Comparison of ENCODE assay signal across 8 cellular contexts in genomic region chr5:1174122-1174936, GRCh38. TPM values are rescaled to one million over a fixed set of nuclear protein-coding genes. Genes with fewer than 3 reads are reported as not detected.
DNase-seq lines count a peak whose midpoint lies in the region; ATAC-seq and TF ChIP-seq lines count a peak whose summit lies in the region.

No MANE protein-coding gene starts in this region.

- no peak overlapping the region for H3K4me3 Mint-ChIP-seq in CD8-positive, alpha-beta T cell

- peak; percentile 38 for ATAC-seq in CD8-positive, alpha-beta T cell
- no peak for ATAC-seq in HG02885 (IDR thresholded peaks at IDR 0.05; ENCODE audit: poor library complexity, unreplicated experiment)

- no peaks in the 10 kb centered on the region for H3K9me3 ChIP-seq in CD8-positive, alpha-beta T cell (ENCODE audit: low read length)
- H3K9me3 ChIP-seq in ascending aorta (no peaks in the 10 kb centered on the region), spleen (no peaks in the 10 kb centered on the region)

- H3K27me3 ChIP-seq in CD8-positive, alpha-beta T cell (ENCODE audit: insufficient read depth, low read length), result no peaks in the 10 kb centered on the region
- H3K27me3 ChIP-seq in ascending aorta (no peaks in the 10 kb centered on the region), spleen (replicated peaks in 1 of 7) (peaks cover 0 to 30% (median 0%) of the 10 kb centered on the region in 7 donors)

- 43 to 50% (median 48%) methylated on average over 26 to 27 of the region's 27 CpGs for WGBS in spleen, 5 donors

- no peaks in the 10 kb centered on the region for H3K27me3 Mint-ChIP-seq in CD8-positive, alpha-beta T cell (ENCODE audit: low read depth)

- intact Hi-C loops in CD8-positive, alpha-beta T cell (cut with DNase I, micrococcal nuclease), result loop anchor here in 1 of 2 experiments (1.0 kb wide), 1 partner anchor 251 kb away; no protein-coding TSS in a partner anchor
- intact Hi-C loops in ascending aorta (cut with DNase I) (no loop called here), spleen (cut with DNase I; ENCODE audit: low total_unique reads) (no loop called here)

- no peaks in the 10 kb centered on the region for H3K36me3 Mint-ChIP-seq in CD8-positive, alpha-beta T cell

- H3K27ac ChIP-seq in CD8-positive, alpha-beta T cell (ENCODE audit: low read depth, low read length), result no peak overlapping the region
- no peak overlapping the region for H3K27ac ChIP-seq in ascending aorta
- H3K27ac ChIP-seq in spleen, result no peak overlapping the region

- no peaks in the 10 kb centered on the region for H3K9me3 Mint-ChIP-seq in CD8-positive, alpha-beta T cell

- H3K4me1 ChIP-seq in CD8-positive, alpha-beta T cell (ENCODE audit: insufficient read depth, low read length), result no peaks in the 10 kb centered on the region
- no peaks in the 10 kb centered on the region for H3K4me1 ChIP-seq in ascending aorta
- H3K4me1 ChIP-seq in spleen, result peaks cover 0 to 15% (median 0%) of the 10 kb centered on the region in 6 donors

- CTCF ChIA-PET in CD8-positive, alpha-beta T cell (lab: Charles Lee), result interaction anchor here (0.7 to 3.8 kb wide), 22 partner anchors 9 to 471 kb away, joined by 3 to 25 read pairs (median 4); no protein-coding TSS in a partner anchor

- no peak overlapping the region for H3K27ac Mint-ChIP-seq in CD8-positive, alpha-beta T cell

- TF ChIP-seq CTCF in CD8-positive, alpha-beta T cell (IDR thresholded peaks at IDR 0.05), result peak; percentile 55
- peak in 2 of 3 experiments; percentile 38 to 47 for TF ChIP-seq CTCF in ascending aorta (IDR thresholded peaks at IDR 0.05)
- peak; percentile 9 to 72 (median 61) for TF ChIP-seq CTCF in spleen (IDR thresholded peaks at IDR 0.05 in 8 of 11, conservative IDR thresholded peaks at IDR 0.05 in 3 of 11)

- no peak overlapping the region for H3K4me3 ChIP-seq in CD8-positive, alpha-beta T cell (ENCODE audit: low read depth, low read length)
- no peak overlapping the region for H3K4me3 ChIP-seq in ascending aorta
- no peak overlapping the region for H3K4me3 ChIP-seq in spleen

- POLR2A ChIA-PET in CD8-positive, alpha-beta T cell (lab: Charles Lee), result interaction anchor here (1.6 kb wide), 1 partner anchor 212 kb away, joined by 4 read pairs; no protein-coding TSS in a partner anchor

- no peaks in the 10 kb centered on the region for H3K36me3 ChIP-seq in CD8-positive, alpha-beta T cell (ENCODE audit: insufficient read depth, low read length)
- H3K36me3 ChIP-seq in ascending aorta, result no peaks in the 10 kb centered on the region
- no peaks in the 10 kb centered on the region for H3K36me3 ChIP-seq in spleen

- DNase-seq in CD8-positive, alpha-beta T cell, result peak in 4 of 7 experiments; percentile 29 to 70 (median 48)
- DNase-seq in HT1080 (ENCODE audit: low read depth) (peak; percentile 84), SHP77 (lab: John Stamatoyannopoulos, UW) (peak; percentile 71 to 82), ascending aorta (ENCODE audit: low spot score in 2 of 2) (no peak), hypothalamus (lab: John Stamatoyannopoulos, UW) (peak in 30 of 51 donors; percentile 5 to 70 (median 28)), spleen (no peak), GM19240 (ENCODE audit: insufficient read length, low spot score) (no peak)

- peaks cover 9% of the 10 kb centered on the region for H3K4me1 Mint-ChIP-seq in CD8-positive, alpha-beta T cell (ENCODE audit: low read depth)

- TF ChIP-seq POLR2A in spleen (IDR thresholded peaks at IDR 0.05), result no peak

RNA-seq across cellular contexts. Expression of gene SLC6A19, which starts 27.1 kb away (rescaled TPM):
- total RNA-seq in CD8-positive, alpha-beta T cell, result not detected
- not detected in 2 replicates for total RNA-seq in HT1080 (2014; rRNA removed; shearing (Covaris generic))
- not detected in 2 replicates for polyA plus RNA-seq in HT1080 (2015; cell fraction: cytosol; rRNA removed)
- not detected in 2 replicates for polyA plus RNA-seq in HT1080 (2015; cell fraction: nucleus; rRNA removed)
- total RNA-seq in ascending aorta (not detected), spleen (under 1 TPM in 1 of 7 donors, not detected in 6; 0.50 TPM)
- under 1 TPM in 1 of 3 donors, not detected in 2; under 0.01 TPM for polyA plus RNA-seq in spleen

RNA-seq across cellular contexts. Expression of gene SLC6A18, which starts 50.9 kb away (rescaled TPM):
- total RNA-seq in CD8-positive, alpha-beta T cell, result not detected
- total RNA-seq in HT1080 (2014; rRNA removed; shearing (Covaris generic)), result not detected in 2 replicates
- polyA plus RNA-seq in HT1080 (2015; cell fraction: cytosol; rRNA removed), result not detected in 2 replicates
- not detected in 2 replicates for polyA plus RNA-seq in HT1080 (2015; cell fraction: nucleus; rRNA removed)
- total RNA-seq in ascending aorta (not detected), spleen (not detected)
- polyA plus RNA-seq in spleen, result not detected

Comparison
In these comparisons a context has a peak if more than half of its experiments do, and no peak if none do; other contexts are left out.
1. DNase-seq: peak in CD8-positive, alpha-beta T cell (4 of 7), HT1080 (single experiment), SHP77 (2 of 2) and hypothalamus (30 of 51); none in ascending aorta (0 of 2), spleen (single experiment) and GM19240 (single experiment).
2. Peak in every context shown above with its lines, with median percentiles within 50 percentile points of each other: CTCF ChIP-seq.